ENCODE assay signal across 30 cellular contexts in the genomic region with DNA sequence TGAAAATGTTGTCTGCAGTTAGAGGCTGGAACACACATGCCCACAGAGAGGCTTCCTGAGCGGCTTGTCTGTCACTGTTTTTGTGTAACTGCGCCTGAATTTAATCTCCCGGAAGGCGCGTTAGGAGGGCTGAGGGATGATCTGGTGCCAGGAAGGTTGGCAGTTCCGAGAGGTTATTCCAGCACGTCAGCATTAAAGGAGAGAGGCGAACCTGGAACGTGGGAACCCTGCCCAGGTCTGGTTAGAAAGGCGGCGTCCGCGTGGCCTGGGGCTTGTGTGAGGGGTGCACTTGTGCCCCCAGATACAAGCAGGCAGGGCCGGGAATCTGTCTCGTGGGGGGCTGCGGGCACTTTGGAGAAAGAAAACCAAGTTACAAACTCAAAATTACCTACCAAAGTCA.
DNase-seq lines count a peak whose midpoint lies in the region; ATAC-seq, FAIRE-seq and TF ChIP-seq lines count a peak whose summit lies in the region.
"Had no signal": no experiment of that assay in that cellular context is flagged by ENCODE, and none has a peak within 500 bp of the region (broad histone marks: within the 10 kb centered on the region; RNA-seq: fewer than 3 reads in every experiment).

No MANE protein-coding gene starts in this region.

- H3K27ac ChIP-seq in CD4-positive, alpha-beta T cell (ENCODE audit: low read depth, low read length): no peak overlapping the region
- H3K27ac ChIP-seq in astrocyte (ENCODE audit: low read depth, low read length): no peak overlapping the region
- H3K27ac ChIP-seq: gastroesophageal sphincter, parathyroid adenoma, spleen, thyroid gland, vagina had no signal

- H3K27me3 Mint-ChIP-seq in CD4-positive, alpha-beta T cell: no peaks in the 10 kb centered on the region
- H3K27me3 Mint-ChIP-seq in astrocyte (ENCODE audit: low read depth, unreplicated experiment): peaks cover 10% of the 10 kb centered on the region
- H3K27me3 Mint-ChIP-seq in nephron progenitor cell (ENCODE audit: low read depth, poor library complexity): peaks cover 8% of the 10 kb centered on the region
- H3K27me3 Mint-ChIP-seq: activated CD4-positive, alpha-beta T cell treated with anti-CD3 and anti-CD28 coated beads, Interleukin-2, amount 10 ng/mL, durations not matched to agents 7 days and 5 days; activated naive CD8-positive, alpha-beta T cell treated with anti-CD3 and anti-CD28 coated beads, Interleukin-2, amount 10 ng/mL, durations not matched to agents 7 days and 5 days; stimulated activated naive CD8-positive, alpha-beta T cell treated with anti-CD3 and anti-CD28 coated beads, Interleukin-15, amount 100 ng/mL, for 72 hours had no signal

- H3K27me3 ChIP-seq in CD4-positive, alpha-beta T cell (ENCODE audit: control insufficient read depth, insufficient read depth, low read length): no peaks in the 10 kb centered on the region
- H3K27me3 ChIP-seq in astrocyte (ENCODE audit: insufficient read depth, low read length): peaks cover 6% of the 10 kb centered on the region
- H3K27me3 ChIP-seq: gastroesophageal sphincter, MG63, spleen, thyroid gland, vagina had no signal

- CTCF ChIA-PET in CD4-positive, alpha-beta T cell (lab: Charles Lee): no interaction called here

- peak overlapping the region; percentile 39 for H3K27ac Mint-ChIP-seq in CD4-positive, alpha-beta T cell
- peak overlapping the region; percentile 26 for H3K27ac Mint-ChIP-seq in astrocyte (ENCODE audit: unreplicated experiment)
- peak overlapping the region; percentile 88 for H3K27ac Mint-ChIP-seq in nephron progenitor cell
- H3K27ac Mint-ChIP-seq: activated CD4-positive, alpha-beta T cell treated with anti-CD3 and anti-CD28 coated beads, Interleukin-2, amount 10 ng/mL, durations not matched to agents 7 days and 5 days; activated naive CD8-positive, alpha-beta T cell treated with anti-CD3 and anti-CD28 coated beads, Interleukin-2, amount 10 ng/mL, durations not matched to agents 7 days and 5 days; natural killer cell had no signal

- no peak overlapping the region for H3K4me2 ChIP-seq in astrocyte (ENCODE audit: low read length)

- DNase-seq in CD4-positive, alpha-beta T cell: no peak
- DNase-seq in LNCaP clone FGC (ENCODE audit: low read depth) (peak; percentile 52), astrocyte (ENCODE audit: low read depth) (no peak), nephron progenitor cell (no peak), DMS53 treated with DMSO at 0.1 percent for 48 hours (lab: John Stamatoyannopoulos, UW; ENCODE audit: unreplicated experiment) (no peak), G401 (ENCODE audit: low spot score) (no peak)
- no peak for DNase-seq in stimulated activated naive CD4-positive, alpha-beta T cell treated with Interleukin-2 at 50 U/mL for 16 hours (lab: John Stamatoyannopoulos, UW)
- DNase-seq: activated CD4-positive, alpha-beta T cell treated with anti-CD3 and anti-CD28 coated beads, Interleukin-2, amount 10 ng/mL, durations not matched to agents 7 days and 5 days; activated naive CD8-positive, alpha-beta T cell treated with anti-CD3 and anti-CD28 coated beads, Interleukin-2, amount 10 ng/mL, durations not matched to agents 7 days and 5 days; dermis blood vessel endothelial cell; KBM-7; left ventricle myocardium superior; MG63; midbrain; natural killer cell; NCI-H1436; OCI-M1; right cardiac atrium; spleen; stimulated activated CD4-positive, alpha-beta T cell treated with anti-CD3 and anti-CD28 coated beads, Interleukin-4, amount 100 ng/mL, for 1 hour; stimulated activated naive CD8-positive, alpha-beta T cell treated with anti-CD3 and anti-CD28 coated beads, Interleukin-15, amount 100 ng/mL, for 72 hours; thyroid gland had no signal

- no peak overlapping the region for H3K4me3 Mint-ChIP-seq in CD4-positive, alpha-beta T cell
- no peak overlapping the region for H3K4me3 Mint-ChIP-seq in astrocyte (ENCODE audit: unreplicated experiment)
- no peak overlapping the region for H3K4me3 Mint-ChIP-seq in nephron progenitor cell
- H3K4me3 Mint-ChIP-seq: activated CD4-positive, alpha-beta T cell treated with anti-CD3 and anti-CD28 coated beads, Interleukin-2, amount 10 ng/mL, durations not matched to agents 7 days and 5 days; activated naive CD8-positive, alpha-beta T cell treated with anti-CD3 and anti-CD28 coated beads, Interleukin-2, amount 10 ng/mL, durations not matched to agents 7 days and 5 days; natural killer cell; stimulated activated naive CD8-positive, alpha-beta T cell treated with anti-CD3 and anti-CD28 coated beads, Interleukin-15, amount 100 ng/mL, for 72 hours had no signal

- TF ChIP-seq CTCF in CD4-positive, alpha-beta T cell (IDR thresholded peaks at IDR 0.05): no peak
- TF ChIP-seq CTCF in LNCaP clone FGC (IDR thresholded peaks at IDR 0.05; ENCODE audit: control insufficient read depth, extremely low read depth, insufficient read depth) (no peak), astrocyte (IDR thresholded peaks at IDR 0.05; ENCODE audit: insufficient read depth, low read depth, low read length) (no peak), nephron progenitor cell (IDR thresholded peaks at IDR 0.05) (no peak)

- H3K9me3 ChIP-seq in CD4-positive, alpha-beta T cell (ENCODE audit: control insufficient read depth, low read length): no peaks in the 10 kb centered on the region
- peaks cover 8% of the 10 kb centered on the region for H3K9me3 ChIP-seq in astrocyte (ENCODE audit: insufficient read depth, low read depth, low read length)
- H3K9me3 ChIP-seq: gastroesophageal sphincter, MG63, thyroid gland, vagina had no signal

- intact Hi-C loops in CD4-positive, alpha-beta T cell (cut with DNase I, micrococcal nuclease): no loop called here

- in situ Hi-C loops in G401 (cut with HindIII; ENCODE audit: low sequenced_read_pairs): no loop called here

- POLR2A ChIA-PET in CD4-positive, alpha-beta T cell (lab: Charles Lee): no interaction called here

- H3K36me3 Mint-ChIP-seq in CD4-positive, alpha-beta T cell (ENCODE audit: low read depth): peaks cover 59% of the 10 kb centered on the region
- peaks cover 9% of the 10 kb centered on the region for H3K36me3 Mint-ChIP-seq in astrocyte (ENCODE audit: low read depth, unreplicated experiment)
- H3K36me3 Mint-ChIP-seq in nephron progenitor cell (ENCODE audit: low read depth): no peaks in the 10 kb centered on the region
- H3K36me3 Mint-ChIP-seq: natural killer cell had no signal

- H3K9ac ChIP-seq in astrocyte (ENCODE audit: low read length): no peak overlapping the region
- H3K9ac ChIP-seq: parathyroid adenoma had no signal

- ATAC-seq in CD4-positive, alpha-beta T cell (ENCODE audit: poor library complexity): no peak
- ATAC-seq in HG02852 (IDR thresholded peaks at IDR 0.05; ENCODE audit: unreplicated experiment): no peak
- ATAC-seq: gastroesophageal sphincter, GM12878, left ventricle myocardium superior, natural killer cell, right cardiac atrium had no signal

- H3K4me3 ChIP-seq in LNCaP clone FGC (ENCODE audit: low read depth, low read length) (no peak overlapping the region), astrocyte (ENCODE audit: insufficient read depth, low read depth, low read length) (no peak overlapping the region)
- H3K4me3 ChIP-seq: gastroesophageal sphincter, GM12878, MG63, spleen, thyroid gland, vagina had no signal

- no peaks in the 10 kb centered on the region for H4K20me1 ChIP-seq in astrocyte (ENCODE audit: insufficient read depth, low read length)

- no peak for FAIRE-seq in astrocyte (lab: Jason Lieb, UNC)
- FAIRE-seq: D721Med, GM12878, HTR-8/SVneo, islet of Langerhans had no signal

- no peaks in the 10 kb centered on the region for H3K79me2 ChIP-seq in astrocyte (ENCODE audit: insufficient read depth, low read length)
- H3K79me2 ChIP-seq: parathyroid adenoma had no signal

- no peaks in the 10 kb centered on the region for H3K36me3 ChIP-seq in astrocyte (ENCODE audit: insufficient read depth, low read length)
- H3K36me3 ChIP-seq: MG63 had no signal

- H3K9me3 Mint-ChIP-seq in CD4-positive, alpha-beta T cell: no peaks in the 10 kb centered on the region
- H3K9me3 Mint-ChIP-seq in astrocyte (ENCODE audit: unreplicated experiment): no peaks in the 10 kb centered on the region
- H3K9me3 Mint-ChIP-seq in nephron progenitor cell: no peaks in the 10 kb centered on the region
- H3K9me3 Mint-ChIP-seq: activated CD4-positive, alpha-beta T cell treated with anti-CD3 and anti-CD28 coated beads, Interleukin-2, amount 10 ng/mL, durations not matched to agents 7 days and 5 days; activated naive CD8-positive, alpha-beta T cell treated with anti-CD3 and anti-CD28 coated beads, Interleukin-2, amount 10 ng/mL, durations not matched to agents 7 days and 5 days; natural killer cell had no signal

- no peak overlapping the region for H2AFZ ChIP-seq in astrocyte (ENCODE audit: low read depth, low read length)
- H2AFZ ChIP-seq: parathyroid adenoma had no signal

- peaks cover 4% of the 10 kb centered on the region for H3K4me1 ChIP-seq in astrocyte (ENCODE audit: insufficient read depth, low read length)
- H3K4me1 ChIP-seq: gastroesophageal sphincter, parathyroid adenoma, vagina had no signal

- peaks cover 6% of the 10 kb centered on the region for H3K4me1 Mint-ChIP-seq in CD4-positive, alpha-beta T cell (ENCODE audit: low read depth)
- H3K4me1 Mint-ChIP-seq in astrocyte (ENCODE audit: low read depth, unreplicated experiment): peaks cover 9% of the 10 kb centered on the region
- H3K4me1 Mint-ChIP-seq in nephron progenitor cell: peaks cover 47% of the 10 kb centered on the region
- H3K4me1 Mint-ChIP-seq: natural killer cell had no signal

Comparison
In these comparisons a context has a peak if more than half of its experiments do, and no peak if none do; other contexts are left out.
1. H3K27ac Mint-ChIP-seq: peak in every context shown above with its lines; median percentile 88 in nephron progenitor cell; 39 in CD4-positive, alpha-beta T cell; 26 in astrocyte.